In genomic region chr12:12696562-12697383, GRCh38 we compare ENCODE assay signal across 8 cellular contexts. TPM values are rescaled to one million over a fixed set of nuclear protein-coding genes. Genes with fewer than 3 reads are reported as not detected.
DNase-seq lines count a peak whose midpoint lies in the region; ATAC-seq and TF ChIP-seq lines count a peak whose summit lies in the region.

No MANE protein-coding gene starts in this region.

- peaks cover 6% of the 10 kb centered on the region for H3K36me3 Mint-ChIP-seq in HFFc6 (ENCODE audit: low read depth)

- peak overlapping the region; percentile 99 for H3K4me3 Mint-ChIP-seq in HFFc6

- intact Hi-C loops in heart right ventricle (cut with DNase I) (loop anchor here in 5 of 10 donors (1.0 to 5.0 kb wide), 8 partner anchors 19 to 319 kb away; partner anchors contain the start of genes CREBL2 (in 2 of the 5), DUSP16 (in 2 of the 5) and CDKN1B (in 1 of the 5)), posterior cingulate gyrus (cut with DNase I) (loop anchor here (5.0 kb wide), 2 partner anchors 84 to 134 kb away; partner anchors contain the start of genes CREBL2 and DUSP16)

- no peak for TF ChIP-seq EP300 in upper lobe of left lung (IDR thresholded peaks at IDR 0.05)

- no peak for TF ChIP-seq CTCF in HFFc6 (IDR thresholded peaks at IDR 0.05)
- no peak for TF ChIP-seq CTCF in heart right ventricle (IDR thresholded peaks at IDR 0.05)
- TF ChIP-seq CTCF in upper lobe of left lung (IDR thresholded peaks at IDR 0.05), result no peak

- H3K9me3 ChIP-seq in adipocyte (ENCODE audit: control insufficient read depth, low read length), result no peaks in the 10 kb centered on the region
- no peaks in the 10 kb centered on the region for H3K9me3 ChIP-seq in heart right ventricle
- no peaks in the 10 kb centered on the region for H3K9me3 ChIP-seq in upper lobe of left lung

- peak in 3 of 4 donors; percentile 75 to 95 (median 79) for TF ChIP-seq POLR2A in upper lobe of left lung (IDR thresholded peaks at IDR 0.05)

- peak; percentile 5 for DNase-seq in GF-D8 (lab: John Stamatoyannopoulos, UW)
- DNase-seq in HFFc6, result peak; percentile 77
- DNase-seq in NAMALWA (ENCODE audit: low spot score), result peak; percentile 96
- peak; percentile 79 to 92 for DNase-seq in SW 1271 (lab: John Stamatoyannopoulos, UW)
- peak; percentile 97 for DNase-seq in adipocyte (ENCODE audit: low read depth)
- peak; percentile 91 to 93 for DNase-seq in heart right ventricle
- DNase-seq in posterior cingulate gyrus, result peak; percentile 83 to 98 (median 90)
- DNase-seq in upper lobe of left lung, result peak; percentile 94

- H3K36me3 ChIP-seq in adipocyte (ENCODE audit: control insufficient read depth, insufficient read depth, low read length, severe bottlenecking), result no peaks in the 10 kb centered on the region
- no peaks in the 10 kb centered on the region for H3K36me3 ChIP-seq in heart right ventricle
- no peaks in the 10 kb centered on the region for H3K36me3 ChIP-seq in upper lobe of left lung

- H3K4me1 ChIP-seq in adipocyte (ENCODE audit: control insufficient read depth, insufficient read depth, low read length), result peaks cover 17% of the 10 kb centered on the region
- H3K4me1 ChIP-seq in heart right ventricle, result peaks cover 0 to 17% (median 6%) of the 10 kb centered on the region in 9 donors
- H3K4me1 ChIP-seq in upper lobe of left lung, result peaks cover 5 to 13% (median 11%) of the 10 kb centered on the region in 4 donors

- WGBS in heart right ventricle, 2 donors, result 1% methylated on average over 29 of the region's 29 CpGs
- WGBS in upper lobe of left lung, 2 donors, result 1 to 2% methylated on average over 29 of the region's 29 CpGs

- H3K9ac ChIP-seq in adipocyte (ENCODE audit: low read length), result peak overlapping the region; percentile 98

- peaks cover 29% of the 10 kb centered on the region for H3K4me1 Mint-ChIP-seq in HFFc6 (ENCODE audit: low read depth)

- H3K9me3 Mint-ChIP-seq in HFFc6, result peaks cover 3% of the 10 kb centered on the region; the same call in 1 of the 2 replicates

- peak overlapping the region; percentile 96 for H3K27ac Mint-ChIP-seq in HFFc6

- H3K27me3 ChIP-seq in adipocyte (replicated peaks; ENCODE audit: control insufficient read depth, insufficient read depth, low read length) (no peaks in the 10 kb centered on the region), heart right ventricle (no peaks in the 10 kb centered on the region), upper lobe of left lung (no peaks in the 10 kb centered on the region)

- H3K27me3 Mint-ChIP-seq in HFFc6 (ENCODE audit: insufficient read depth), result no peaks in the 10 kb centered on the region; the same call in 1 of the 2 replicates

- H3K27ac ChIP-seq in heart right ventricle (peak overlapping the region; percentile 91 to 99 (median 96)), upper lobe of left lung (peak overlapping the region; percentile 96 to 98 (median 96))

- ATAC-seq in heart right ventricle (peak; percentile 88 to 98 (median 94)), upper lobe of left lung (ENCODE audit: low FRiP score in 2 of 2) (peak; percentile 95 to 96)

- H3K4me3 ChIP-seq in adipocyte (ENCODE audit: low read length) (peak overlapping the region; percentile 94), heart right ventricle (peak overlapping the region; percentile 35 to 71 (median 62)), upper lobe of left lung (peak overlapping the region; percentile 43 to 64 (median 57))

RNA-seq across cellular contexts. Expression of gene GPR19, which starts 0.8 kb away (rescaled TPM):
- under 1 TPM in 3 of 6 experiments, not detected in 3; 0.15 to 0.31 (median 0.26) TPM for total RNA-seq in HFFc6 (2021; fragmentation: NEBNext Ultra II Directional; extraction: Animal tissue kit (Norgen Biotek cat#: 25700))
- total RNA-seq in heart right ventricle (under 1 TPM in 1 of 10 donors, not detected in 9; 0.56 TPM), upper lobe of left lung (not detected)
- under 1 TPM; 0.09 to 0.15 TPM for polyA plus RNA-seq in heart right ventricle

RNA-seq across cellular contexts. Expression of gene CDKN1B, which starts 20.4 kb away (rescaled TPM):
- 10 to 100 TPM; 22.9 to 31.4 (median 29.7) TPM for total RNA-seq in HFFc6 (2021; fragmentation: NEBNext Ultra II Directional; extraction: Animal tissue kit (Norgen Biotek cat#: 25700))
- total RNA-seq in heart right ventricle, result 10 to 100 TPM; 26.3 to 56.2 (median 39.2) TPM
- 10 to 100 TPM; 20.8 to 21.7 TPM for polyA plus RNA-seq in heart right ventricle
- 10 to 100 TPM; 42.1 to 85.5 (median 72.3) TPM for total RNA-seq in upper lobe of left lung

Comparison
In these comparisons a context has a peak if more than half of its experiments do, and no peak if none do; other contexts are left out.
1. Peak in every context shown above with its lines: DNase-seq, ATAC-seq, H3K4me3 ChIP-seq and H3K27ac ChIP-seq.
2. DNase-seq: peak in every context shown above with its lines; median percentile 97 in adipocyte; 96 in NAMALWA; 94 in upper lobe of left lung; 92 in heart right ventricle; 90 in posterior cingulate gyrus; 86 in SW 1271; 77 in HFFc6; 5 in GF-D8.